ENCODE assay signal across 10 cellular contexts in the genomic region with DNA sequence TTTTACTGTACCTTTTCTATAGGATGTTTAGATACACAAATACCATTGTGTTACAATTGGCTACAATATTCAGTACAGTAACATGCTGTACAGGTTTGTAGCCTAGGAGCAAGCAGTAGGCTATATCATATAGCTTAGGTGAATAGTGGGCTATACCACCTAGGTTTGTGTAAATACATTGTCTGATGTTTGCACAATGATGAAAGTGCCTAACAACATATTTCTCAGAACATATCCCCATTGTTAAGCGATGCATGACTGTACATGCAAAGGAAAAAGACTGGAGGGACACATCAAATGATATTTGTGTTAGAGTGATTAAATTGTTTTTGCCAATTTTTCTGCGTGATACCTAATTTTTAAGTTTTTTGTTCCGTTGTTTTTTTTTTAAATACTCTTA. TPM values are rescaled to one million over a fixed set of nuclear protein-coding genes. Genes with fewer than 3 reads are reported as not detected.
"Had no signal": no experiment of that assay in that cellular context is flagged by ENCODE, and none has a peak within 500 bp of the region (broad histone marks: within the 10 kb centered on the region; RNA-seq: fewer than 3 reads in every experiment).

No MANE protein-coding gene starts in this region.

- DNase-seq: H7, HFFc6, IMR-90, KG1 had no signal

- ATAC-seq: GM23338, HCT116, K562 had no signal

- H2AFZ ChIP-seq: GM23338 had no signal

- H3K4me3 ChIP-seq: GM23338, HAP-1, K562 had no signal

- H3K9me3 ChIP-seq: HAP-1 had no signal

- H3K4me2 ChIP-seq: GM23338 had no signal

RNA-seq across cellular contexts. Expression of a gene that starts 30.2 kb away (rescaled TPM):
- total RNA-seq: GM23338, H1, H7, HFFc6, HT-29, IMR-90 had no signal
